10 cellular contexts compared by ENCODE assay signal in the genomic region with DNA sequence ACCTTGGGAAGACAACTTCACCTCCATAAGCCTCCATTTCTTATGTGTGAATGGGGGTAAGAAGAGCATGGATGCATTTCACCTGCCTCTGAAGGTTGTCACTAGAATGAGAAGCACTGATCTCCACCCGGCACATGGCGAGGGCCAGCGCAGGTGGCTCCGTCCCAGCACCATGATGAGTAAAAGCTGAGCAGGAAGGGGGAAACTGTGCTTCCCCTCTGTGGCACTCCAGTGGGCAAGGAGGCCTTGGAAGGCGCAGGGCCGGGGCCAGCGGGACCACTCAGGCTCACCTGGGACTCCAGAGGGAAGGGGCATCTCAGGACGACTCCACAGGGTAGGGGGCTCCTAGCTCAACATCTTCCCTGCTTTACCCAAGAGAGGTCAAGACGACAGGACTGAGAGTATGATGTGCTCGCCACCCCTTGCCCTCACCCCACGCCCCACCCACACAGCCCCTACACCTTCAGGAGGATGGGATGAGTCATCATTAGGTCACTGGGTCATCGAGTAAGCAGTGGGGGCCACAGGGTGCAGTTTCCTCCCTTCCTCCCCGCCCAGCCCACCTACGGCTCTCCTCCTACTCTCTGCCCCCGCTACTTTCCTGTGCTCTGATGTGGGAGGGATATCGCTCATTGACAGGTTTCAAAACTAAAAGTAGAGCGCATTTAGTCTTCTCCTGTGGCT.
DNase-seq lines count a peak whose midpoint lies in the region; ATAC-seq and TF ChIP-seq lines count a peak whose summit lies in the region.
"Had no signal": no experiment of that assay in that cellular context is flagged by ENCODE, and none has a peak within 500 bp of the region (broad histone marks: within the 10 kb centered on the region; RNA-seq: fewer than 3 reads in every experiment).

No MANE protein-coding gene starts in this region.

- peak overlapping the region; percentile 82 for H3K27ac Mint-ChIP-seq in activated CD4-positive, alpha-beta T cell treated with anti-CD3 and anti-CD28 coated beads for 36 hours
- peak overlapping the region; percentile 84 for H3K27ac Mint-ChIP-seq in activated naive CD8-positive, alpha-beta T cell treated with anti-CD3 and anti-CD28 coated beads, Interleukin-2, amount 10 ng/mL, durations not matched to agents 7 days and 5 days
- H3K27ac Mint-ChIP-seq in mesothelial cell of epicardium: no peak overlapping the region

- ATAC-seq in activated CD4-positive, alpha-beta T cell treated with anti-CD3 and anti-CD28 coated beads for 36 hours: peak; percentile 43
- peak; percentile 82 for ATAC-seq in activated naive CD8-positive, alpha-beta T cell treated with anti-CD3 and anti-CD28 coated beads, Interleukin-2, amount 10 ng/mL, durations not matched to agents 7 days and 5 days (ENCODE audit: low read depth)
- ATAC-seq in sciatic nerve: no peak

- H3K27me3 ChIP-seq in WERI-Rb-1 (ENCODE audit: insufficient read depth, low read depth, severe bottlenecking): no peaks in the 10 kb centered on the region
- H3K27me3 ChIP-seq: heart left ventricle had no signal

- TF ChIP-seq CTCF in mesothelial cell of epicardium (IDR thresholded peaks at IDR 0.05; ENCODE audit: unreplicated experiment): no peak
- no peak for TF ChIP-seq CTCF in WERI-Rb-1 (IDR thresholded peaks at IDR 0.05; ENCODE audit: low read depth, low read length)

- H3K9me3 Mint-ChIP-seq in activated CD4-positive, alpha-beta T cell treated with anti-CD3 and anti-CD28 coated beads for 36 hours (ENCODE audit: low read depth): no peaks in the 10 kb centered on the region
- no peaks in the 10 kb centered on the region for H3K9me3 Mint-ChIP-seq in activated naive CD8-positive, alpha-beta T cell treated with anti-CD3 and anti-CD28 coated beads, Interleukin-2, amount 10 ng/mL, durations not matched to agents 7 days and 5 days
- H3K9me3 Mint-ChIP-seq in mesothelial cell of epicardium: no peaks in the 10 kb centered on the region

- DNase-seq in activated CD4-positive, alpha-beta T cell treated with anti-CD3 and anti-CD28 coated beads for 36 hours: peak; percentile 80
- DNase-seq in activated naive CD8-positive, alpha-beta T cell treated with anti-CD3 and anti-CD28 coated beads, Interleukin-2, amount 10 ng/mL, durations not matched to agents 7 days and 5 days: peak; percentile 60
- DNase-seq in stimulated activated CD8-positive, alpha-beta memory T cell treated with anti-CD3 and anti-CD28 coated beads, Interleukin-4, amount 100 ng/mL, for 24 hours (ENCODE audit: low read depth): peak; percentile 60
- DNase-seq in mesothelial cell of epicardium (ENCODE audit: low spot score in 2 of 2, unreplicated experiment in 2 of 2): no peak
- DNase-seq in sciatic nerve (ENCODE audit: low spot score): no peak
- DNase-seq in dermis blood vessel endothelial cell: no peak
- no peak for DNase-seq in WERI-Rb-1
- DNase-seq: NCI-H2227 treated with DMSO at 0.1 percent for 48 hours had no signal

- TF ChIP-seq POLR2A in GM19099 (IDR thresholded peaks at IDR 0.05; ENCODE audit: extremely low read depth, insufficient read length, low read depth): peak; percentile 22

- no peaks in the 10 kb centered on the region for H3K36me3 ChIP-seq in WERI-Rb-1
- H3K36me3 ChIP-seq: heart left ventricle had no signal

- no peak overlapping the region for H3K27ac ChIP-seq in WERI-Rb-1

- H3K27me3 Mint-ChIP-seq in activated CD4-positive, alpha-beta T cell treated with anti-CD3 and anti-CD28 coated beads for 36 hours: no peaks in the 10 kb centered on the region
- no peaks in the 10 kb centered on the region for H3K27me3 Mint-ChIP-seq in activated naive CD8-positive, alpha-beta T cell treated with anti-CD3 and anti-CD28 coated beads, Interleukin-2, amount 10 ng/mL, durations not matched to agents 7 days and 5 days
- H3K27me3 Mint-ChIP-seq in mesothelial cell of epicardium (ENCODE audit: low read depth): peaks cover 2% of the 10 kb centered on the region

- H3K4me3 ChIP-seq in WERI-Rb-1 (ENCODE audit: low read depth, low read length): no peak overlapping the region
- H3K4me3 ChIP-seq: heart left ventricle had no signal

- H3K4me3 Mint-ChIP-seq in activated CD4-positive, alpha-beta T cell treated with anti-CD3 and anti-CD28 coated beads for 36 hours: peak overlapping the region; percentile 41
- peak overlapping the region; percentile 73 for H3K4me3 Mint-ChIP-seq in activated naive CD8-positive, alpha-beta T cell treated with anti-CD3 and anti-CD28 coated beads, Interleukin-2, amount 10 ng/mL, durations not matched to agents 7 days and 5 days
- no peak overlapping the region for H3K4me3 Mint-ChIP-seq in mesothelial cell of epicardium

- H3K9me3 ChIP-seq in WERI-Rb-1 (ENCODE audit: severe bottlenecking): no peaks in the 10 kb centered on the region
- H3K9me3 ChIP-seq: heart left ventricle had no signal

- H3K36me3 Mint-ChIP-seq in activated CD4-positive, alpha-beta T cell treated with anti-CD3 and anti-CD28 coated beads for 36 hours (ENCODE audit: low read depth): peaks cover 5% of the 10 kb centered on the region
- H3K36me3 Mint-ChIP-seq in activated naive CD8-positive, alpha-beta T cell treated with anti-CD3 and anti-CD28 coated beads, Interleukin-2, amount 10 ng/mL, durations not matched to agents 7 days and 5 days: peaks cover 2% of the 10 kb centered on the region
- H3K36me3 Mint-ChIP-seq in mesothelial cell of epicardium: no peaks in the 10 kb centered on the region

- intact Hi-C loops in activated CD4-positive, alpha-beta T cell treated with anti-CD3 and anti-CD28 coated beads for 36 hours (cut with DNase I, micrococcal nuclease): loop anchor here (1.0 to 2.0 kb wide), 10 partner anchors 14 to 166 kb away; no protein-coding TSS in a partner anchor
- intact Hi-C loops in sciatic nerve (cut with DNase I): no loop called here

- CTCF ChIA-PET in activated CD4-positive, alpha-beta T cell treated with anti-CD3 and anti-CD28 coated beads for 36 hours (lab: Charles Lee): interaction anchor here (0.7 kb wide), 2 partner anchors 9 to 85 kb away, joined by 3 to 4 read pairs; no protein-coding TSS in a partner anchor

- POLR2A ChIA-PET in activated CD4-positive, alpha-beta T cell treated with anti-CD3 and anti-CD28 coated beads for 36 hours (lab: Charles Lee): no interaction called here
- POLR2A ChIA-PET in activated naive CD8-positive, alpha-beta T cell treated with anti-CD3 and anti-CD28 coated beads, Interleukin-2, amount 10 ng/mL, durations not matched to agents 7 days and 5 days (lab: Charles Lee): interaction anchor here (0.9 to 1.7 kb wide), 3 partner anchors 15 to 85 kb away, joined by 3 to 5 read pairs (median 5); no protein-coding TSS in a partner anchor

- peaks cover 91% of the 10 kb centered on the region for H3K4me1 Mint-ChIP-seq in activated CD4-positive, alpha-beta T cell treated with anti-CD3 and anti-CD28 coated beads for 36 hours
- peaks cover 63% of the 10 kb centered on the region for H3K4me1 Mint-ChIP-seq in activated naive CD8-positive, alpha-beta T cell treated with anti-CD3 and anti-CD28 coated beads, Interleukin-2, amount 10 ng/mL, durations not matched to agents 7 days and 5 days
- no peaks in the 10 kb centered on the region for H3K4me1 Mint-ChIP-seq in mesothelial cell of epicardium

Comparison
In these comparisons a context has a peak if more than half of its experiments do, and no peak if none do; other contexts are left out.
1. DNase-seq: peak in activated CD4-positive, alpha-beta T cell treated with anti-CD3 and anti-CD28 coated beads for 36 hours (single experiment), activated naive CD8-positive, alpha-beta T cell treated with anti-CD3 and anti-CD28 coated beads, Interleukin-2, amount 10 ng/mL, durations not matched to agents 7 days and 5 days (single experiment) and stimulated activated CD8-positive, alpha-beta memory T cell treated with anti-CD3 and anti-CD28 coated beads, Interleukin-4, amount 100 ng/mL, for 24 hours (single experiment); none in mesothelial cell of epicardium (0 of 2), sciatic nerve (single experiment), dermis blood vessel endothelial cell (single experiment) and WERI-Rb-1 (single experiment).